Comparison of ENCODE assay signal across 1 cellular context in the genomic region with DNA sequence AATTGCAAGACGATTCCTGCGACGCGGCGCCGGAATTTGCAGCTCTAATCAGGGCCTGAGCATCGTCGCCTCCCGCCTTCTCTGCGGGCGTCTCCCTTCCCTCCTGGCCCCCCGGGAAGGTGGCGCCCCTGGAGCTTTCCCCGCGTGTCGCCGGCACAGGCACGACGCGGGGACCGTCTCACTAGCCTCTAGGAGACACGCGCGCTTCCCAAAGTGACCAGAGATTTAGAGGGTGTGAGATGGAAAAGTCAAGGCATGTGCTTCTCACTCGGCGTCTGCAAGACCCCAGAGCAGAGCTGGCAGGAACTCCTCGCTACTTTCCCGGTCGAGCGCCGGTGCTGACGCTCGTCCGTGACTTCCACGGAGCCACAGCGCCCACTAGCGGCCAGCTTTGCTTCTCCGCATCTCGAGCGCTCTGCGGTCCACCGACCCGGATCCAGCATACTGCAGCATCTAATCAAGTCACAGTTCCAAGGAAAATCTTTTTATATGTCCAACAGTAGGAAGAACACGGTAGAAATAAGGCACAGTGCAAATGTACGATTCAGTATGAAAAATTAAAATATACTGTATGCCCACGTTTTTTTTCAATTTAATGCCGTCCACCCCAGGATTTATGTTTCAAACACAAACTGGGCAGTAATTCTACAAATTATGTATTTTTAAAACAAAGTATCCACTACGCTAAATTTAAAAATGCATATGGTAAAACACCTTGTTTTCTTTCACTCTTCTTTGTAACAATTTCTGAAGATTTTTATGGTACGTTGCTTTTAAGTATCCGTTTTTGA.
TF ChIP-seq lines count a peak whose summit lies in the region.

No MANE protein-coding gene starts in this region.

TF ChIP-seq in IMR-90, 13 proteins besides CTCF, POLR2A, EP300 and RAD21 (continued from another document):
- TF ChIP-seq CEBPB (IDR thresholded peaks at IDR 0.05; ENCODE audit: low read depth, low read length) (no peak), RCOR1 (IDR thresholded peaks at IDR 0.05; ENCODE audit: insufficient replicate concordance, low read length) (peak; percentile 35), MXI1 (IDR thresholded peaks at IDR 0.05; ENCODE audit: borderline replicate concordance, low read depth, low read length) (no peak)
- TF ChIP-seq, protein P1, sequence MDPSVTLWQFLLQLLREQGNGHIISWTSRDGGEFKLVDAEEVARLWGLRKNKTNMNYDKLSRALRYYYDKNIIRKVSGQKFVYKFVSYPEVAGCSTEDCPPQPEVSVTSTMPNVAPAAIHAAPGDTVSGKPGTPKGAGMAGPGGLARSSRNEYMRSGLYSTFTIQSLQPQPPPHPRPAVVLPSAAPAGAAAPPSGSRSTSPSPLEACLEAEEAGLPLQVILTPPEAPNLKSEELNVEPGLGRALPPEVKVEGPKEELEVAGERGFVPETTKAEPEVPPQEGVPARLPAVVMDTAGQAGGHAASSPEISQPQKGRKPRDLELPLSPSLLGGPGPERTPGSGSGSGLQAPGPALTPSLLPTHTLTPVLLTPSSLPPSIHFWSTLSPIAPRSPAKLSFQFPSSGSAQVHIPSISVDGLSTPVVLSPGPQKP (IDR thresholded peaks at IDR 0.05; ENCODE audit: borderline replicate concordance, low read depth, low read length), result no peak
TF ChIP-seq in IMR-90: peak in this region for 2.
